In the genomic region with DNA sequence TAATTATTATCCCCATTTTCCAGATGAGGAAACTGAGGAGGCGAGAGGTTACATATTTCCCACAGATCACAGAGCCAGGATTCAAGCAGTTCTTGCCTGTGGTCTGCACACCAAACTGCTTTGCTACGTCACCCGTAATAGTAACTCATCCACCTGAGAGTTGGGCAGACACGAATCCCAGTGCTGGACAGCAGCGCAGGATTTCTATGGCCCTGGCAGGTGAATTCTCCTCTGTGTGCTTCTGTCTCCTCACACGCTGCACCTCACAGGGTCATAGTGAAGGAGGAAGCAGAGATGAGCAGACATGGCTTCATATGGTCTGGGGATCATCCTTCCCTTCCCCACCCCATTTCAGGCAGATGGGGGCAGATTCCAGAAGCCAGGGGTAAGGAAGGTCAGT, we compare ENCODE assay signal across 17 cellular contexts.
"Had no signal": no experiment of that assay in that cellular context is flagged by ENCODE, and none has a peak within 500 bp of the region (broad histone marks: within the 10 kb centered on the region; RNA-seq: fewer than 3 reads in every experiment).

No MANE protein-coding gene starts in this region.

- H3K27ac ChIP-seq: ascending aorta, gastrocnemius medialis, heart left ventricle, left lung had no signal

- DNase-seq: activated CD4-positive, alpha-beta T cell treated with anti-CD3 and anti-CD28 coated beads, Interleukin-2, amount 10 ng/mL, durations not matched to agents 24 days and 14 days; activated CD8-positive, alpha-beta memory T cell treated with anti-CD3 and anti-CD28 coated beads, Interleukin-2, amount 50 U/mL, for 48 hours; activated effector memory CD4-positive, alpha-beta T cell treated with Interleukin-2 at 50 U/mL for 16 hours; activated naive CD4-positive, alpha-beta T cell treated with anti-CD3 and anti-CD28 coated beads, Interleukin-2, amount 50 U/mL, for 16 hours; activated T-cell treated with anti-CD3 and anti-CD28 coated beads, Interleukin-2, amount 50 U/mL, for 48 hours; cortex of kidney; gastrocnemius medialis; heart left ventricle; left lung; midbrain; nephron progenitor cell; stimulated activated CD4-positive, alpha-beta T cell treated with anti-CD3 and anti-CD28 coated beads, Interleukin-2, amount 100 ng/mL, for 24 hours; stimulated activated naive CD8-positive, alpha-beta T cell treated with anti-CD3 and anti-CD28 coated beads, Interleukin-15, Interleukin-2, amounts not matched to agents 100 U/mL and 50 U/mL, for 24 hours; T1000; trophoblast cell had no signal

- ATAC-seq: gastrocnemius medialis; heart left ventricle; stimulated activated naive CD8-positive, alpha-beta T cell treated with anti-CD3 and anti-CD28 coated beads, Interleukin-15, Interleukin-2, amounts not matched to agents 100 U/mL and 50 U/mL, for 24 hours had no signal

- H3K4me1 ChIP-seq: gastrocnemius medialis had no signal

- H3K9me3 Mint-ChIP-seq: activated CD4-positive, alpha-beta T cell treated with anti-CD3 and anti-CD28 coated beads, Interleukin-2, amount 10 ng/mL, durations not matched to agents 24 days and 14 days; central memory CD8-positive, alpha-beta T cell had no signal

- H3K4me3 Mint-ChIP-seq: activated CD4-positive, alpha-beta T cell treated with anti-CD3 and anti-CD28 coated beads, Interleukin-2, amount 10 ng/mL, durations not matched to agents 24 days and 14 days; central memory CD8-positive, alpha-beta T cell; nephron progenitor cell had no signal

- H3K27me3 ChIP-seq: ascending aorta, gastrocnemius medialis, heart left ventricle had no signal

- H3K36me3 ChIP-seq: ascending aorta, gastrocnemius medialis, heart left ventricle, left lung had no signal

- H3K9me3 ChIP-seq: ascending aorta, gastrocnemius medialis, heart left ventricle, left lung had no signal

- H3K4me1 Mint-ChIP-seq: activated CD4-positive, alpha-beta T cell treated with anti-CD3 and anti-CD28 coated beads, Interleukin-2, amount 10 ng/mL, durations not matched to agents 24 days and 14 days; central memory CD8-positive, alpha-beta T cell had no signal

- H3K27ac Mint-ChIP-seq: activated CD4-positive, alpha-beta T cell treated with anti-CD3 and anti-CD28 coated beads, Interleukin-2, amount 10 ng/mL, durations not matched to agents 24 days and 14 days; nephron progenitor cell had no signal

- H3K4me3 ChIP-seq: ascending aorta, gastrocnemius medialis, heart left ventricle, left lung had no signal
